In the genomic region with DNA sequence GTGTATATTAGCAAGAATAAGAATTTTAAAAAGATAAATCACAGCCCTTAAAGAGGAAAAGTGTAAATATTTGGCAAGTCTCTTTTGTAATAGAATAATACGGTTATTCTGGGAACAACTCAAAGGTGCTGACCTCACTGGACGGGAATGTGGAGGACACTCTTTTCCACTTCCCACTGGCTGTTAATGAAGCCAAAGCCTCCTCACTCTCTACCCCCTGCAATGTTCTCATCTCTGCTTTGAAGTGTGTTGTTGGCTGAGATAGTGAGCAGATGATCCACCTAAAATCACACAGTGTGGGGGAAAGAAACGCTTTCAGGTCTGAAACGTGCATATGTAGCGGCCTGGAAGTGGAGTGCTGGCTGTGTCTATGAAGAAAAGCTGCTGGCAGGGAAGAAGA, we compare ENCODE assay signal across 13 cellular contexts. TPM values are rescaled to one million over a fixed set of nuclear protein-coding genes. Genes with fewer than 3 reads are reported as not detected.
A peak's percentile ranks its signal among the peaks of the same experiment; 100 is the strongest.
DNase-seq lines count a peak whose midpoint lies in the region; ATAC-seq and TF ChIP-seq lines count a peak whose summit lies in the region.
"Had no signal": no experiment of that assay in that cellular context is flagged by ENCODE, and none has a peak within 500 bp of the region (broad histone marks: within the 10 kb centered on the region; RNA-seq: fewer than 3 reads in every experiment).

No MANE protein-coding gene starts in this region.

- H3K4me3 ChIP-seq in breast epithelium (no peak overlapping the region), mammary epithelial cell (replicated peaks in 1 of 3; ENCODE audit: insufficient read depth in 1 of 3, low read depth in 2 of 3, low read length in 3 of 3) (no peak overlapping the region), kidney epithelial cell (ENCODE audit: low read depth, low read length) (no peak overlapping the region), upper lobe of left lung (no peak overlapping the region), testis (no peak overlapping the region)
- H3K4me3 ChIP-seq: Peyer's patch had no signal

- H4K20me1 ChIP-seq in mammary epithelial cell (ENCODE audit: insufficient read depth, low read length), result no peaks in the 10 kb centered on the region

- dilution Hi-C loops in mammary epithelial cell (cut with HindIII; ENCODE audit: low sequenced_read_pairs), result no loop called here

- H3K36me3 ChIP-seq in breast epithelium (no peaks in the 10 kb centered on the region), mammary epithelial cell (ENCODE audit: insufficient read depth, low read length) (no peaks in the 10 kb centered on the region), kidney epithelial cell (ENCODE audit: control insufficient read depth, insufficient read depth, low read length) (peaks cover 1% of the 10 kb centered on the region), upper lobe of left lung (peaks cover 0 to 38% (median 4%) of the 10 kb centered on the region in 4 donors), testis (ENCODE audit: low read depth, missing control alignments) (no peaks in the 10 kb centered on the region)

- peak overlapping the region in 1 of 2 donors; percentile 43 for H3K27ac ChIP-seq in breast epithelium
- H3K27ac ChIP-seq in mammary epithelial cell (ENCODE audit: insufficient read depth, low read depth, low read length), result peak overlapping the region; percentile 23
- H3K27ac ChIP-seq in upper lobe of left lung, result peak overlapping the region; percentile 9 to 52 (median 43)
- no peak overlapping the region for H3K27ac ChIP-seq in testis
- H3K27ac ChIP-seq: KMS-11, Peyer's patch had no signal

- BruUV-seq in MCF 10A (replicated peaks; lab: Mats Ljungman, UMichigan) (no TSS peak), mammary epithelial cell (replicated peaks; lab: Mats Ljungman, UMichigan) (no TSS peak)

- H3K79me2 ChIP-seq in mammary epithelial cell (ENCODE audit: insufficient read depth, low read length), result no peaks in the 10 kb centered on the region

- ATAC-seq in upper lobe of left lung (ENCODE audit: low FRiP score in 2 of 2), result peak; percentile 38 to 79
- no peak for ATAC-seq in GM19463 (IDR thresholded peaks at IDR 0.05; ENCODE audit: unreplicated experiment)

- DNase-seq in MCF 10A (ENCODE audit: unreplicated experiment) (peak; percentile 65), breast epithelium (ENCODE audit: low spot score in 2 of 2) (no peak), mammary epithelial cell (peak; percentile 6), kidney epithelial cell (ENCODE audit: low read depth) (peak; percentile 29), upper lobe of left lung (peak in 1 of 2 donors; percentile 68), testis (no peak)
- DNase-seq in activated naive CD8-positive, alpha-beta T cell treated with anti-CD3 and anti-CD28 coated beads for 36 hours, result no peak
- DNase-seq: effector CD8-positive, alpha-beta T cell; H7; Peyer's patch had no signal

- no peak overlapping the region for H3K4me3 Mint-ChIP-seq in MCF 10A (ENCODE audit: unreplicated experiment)
- H3K4me3 Mint-ChIP-seq in activated naive CD8-positive, alpha-beta T cell treated with anti-CD3 and anti-CD28 coated beads for 36 hours, result no peak overlapping the region
- H3K4me3 Mint-ChIP-seq: B cell had no signal

- 24% methylated on average over 5 of the region's 5 CpGs for WGBS in mammary epithelial cell (ENCODE audit: low coverage, missing lambda C conversion rate)
- 48 to 61% methylated on average over 5 of the region's 5 CpGs for WGBS in upper lobe of left lung, 2 donors
- 40 to 58% methylated on average over 5 of the region's 5 CpGs for WGBS in testis, 2 donors

- H3K4me2 ChIP-seq in mammary epithelial cell (ENCODE audit: insufficient read depth, low read depth, low read length), result peak overlapping the region; percentile 71
- H3K4me2 ChIP-seq: KMS-11 had no signal

- no peaks in the 10 kb centered on the region for H3K27me3 Mint-ChIP-seq in MCF 10A (ENCODE audit: insufficient read depth, unreplicated experiment)
- no peaks in the 10 kb centered on the region for H3K27me3 Mint-ChIP-seq in activated naive CD8-positive, alpha-beta T cell treated with anti-CD3 and anti-CD28 coated beads for 36 hours
- H3K27me3 Mint-ChIP-seq: B cell had no signal

- no peaks in the 10 kb centered on the region for H3K4me1 ChIP-seq in breast epithelium
- peaks cover 18% of the 10 kb centered on the region for H3K4me1 ChIP-seq in mammary epithelial cell (ENCODE audit: insufficient read depth, low read length)
- peaks cover 0 to 23% (median 20%) of the 10 kb centered on the region in 4 donors for H3K4me1 ChIP-seq in upper lobe of left lung
- peaks cover 8% of the 10 kb centered on the region for H3K4me1 ChIP-seq in testis
- H3K4me1 ChIP-seq: Peyer's patch had no signal

- TF ChIP-seq POLR2A in breast epithelium (IDR thresholded peaks at IDR 0.05) (no peak), upper lobe of left lung (IDR thresholded peaks at IDR 0.05) (no peak), testis (IDR thresholded peaks at IDR 0.05) (no peak)

- H3K27me3 ChIP-seq in breast epithelium (no peaks in the 10 kb centered on the region), mammary epithelial cell (ENCODE audit: insufficient read depth, low read length) (no peaks in the 10 kb centered on the region), kidney epithelial cell (ENCODE audit: control insufficient read depth, insufficient read depth, low read length) (no peaks in the 10 kb centered on the region), upper lobe of left lung (no peaks in the 10 kb centered on the region), testis (no peaks in the 10 kb centered on the region)
- H3K27me3 ChIP-seq: Peyer's patch had no signal

- in situ Hi-C loops in mammary epithelial cell (cut with MboI; ENCODE audit: low sequenced_read_pairs in 2 of 2), result no loop called here

- peaks cover 16% of the 10 kb centered on the region for H3K4me1 Mint-ChIP-seq in MCF 10A (ENCODE audit: insufficient read depth, unreplicated experiment)
- H3K4me1 Mint-ChIP-seq in activated naive CD8-positive, alpha-beta T cell treated with anti-CD3 and anti-CD28 coated beads for 36 hours, result peaks cover under 1% of the 10 kb centered on the region
- H3K4me1 Mint-ChIP-seq: B cell had no signal

- no peak overlapping the region for H3K9ac ChIP-seq in mammary epithelial cell (ENCODE audit: insufficient read depth, low read length)
- H3K9ac ChIP-seq: KMS-11 had no signal

- H3K9me3 ChIP-seq in breast epithelium (no peaks in the 10 kb centered on the region), mammary epithelial cell (replicated peaks; ENCODE audit: insufficient read depth, low read length) (no peaks in the 10 kb centered on the region), upper lobe of left lung (no peaks in the 10 kb centered on the region), testis (no peaks in the 10 kb centered on the region)
- H3K9me3 ChIP-seq: Peyer's patch had no signal

- intact Hi-C loops in MCF 10A (cut with micrococcal nuclease) (no loop called here), breast epithelium (cut with DNase I; ENCODE audit: low total_unique reads) (no loop called here), mammary epithelial cell (cut with micrococcal nuclease) (no loop called here), testis (cut with DNase I; ENCODE audit: low total_unique reads) (no loop called here)

- TF ChIP-seq CTCF in MCF 10A (IDR thresholded peaks at IDR 0.05; ENCODE audit: unreplicated experiment) (no peak), breast epithelium (IDR thresholded peaks at IDR 0.05) (no peak), mammary epithelial cell (conservative IDR thresholded peaks at IDR 0.05 in 1 of 2, IDR thresholded peaks at IDR 0.05 in 1 of 2; ENCODE audit: extremely low read depth in 1 of 2, insufficient read depth in 1 of 2, low read depth in 1 of 2, low read length in 2 of 2) (no peak), kidney epithelial cell (IDR thresholded peaks at IDR 0.05; ENCODE audit: insufficient read depth, low read length, poor library complexity, severe bottlenecking) (no peak), upper lobe of left lung (IDR thresholded peaks at IDR 0.05) (no peak), testis (IDR thresholded peaks at IDR 0.05) (no peak)

- no peak overlapping the region for H3K27ac Mint-ChIP-seq in MCF 10A (ENCODE audit: low read depth, unreplicated experiment)
- no peak overlapping the region for H3K27ac Mint-ChIP-seq in activated naive CD8-positive, alpha-beta T cell treated with anti-CD3 and anti-CD28 coated beads for 36 hours
- H3K27ac Mint-ChIP-seq: B cell had no signal

- POLR2A ChIA-PET in MCF 10A (lab: Yijun Ruan, JAX), result no interaction called here

- CTCF ChIA-PET in MCF 10A (lab: Yijun Ruan, JAX) (interaction anchor here (0.6 to 0.7 kb wide), 3 partner anchors 12 to 47 kb away, joined by 3 to 4 read pairs (median 4); no protein-coding TSS in a partner anchor), mammary epithelial cell (lab: Charles Lee; ENCODE audit: low non-redundant PET) (no interaction called here)

- no peak overlapping the region for H2AFZ ChIP-seq in mammary epithelial cell (ENCODE audit: low read depth, low read length)

- peak in 1 of 4 donors; percentile 88 for TF ChIP-seq EP300 in upper lobe of left lung (IDR thresholded peaks at IDR 0.05)

- peaks cover 6% of the 10 kb centered on the region for H3K36me3 Mint-ChIP-seq in MCF 10A (ENCODE audit: insufficient read depth, unreplicated experiment)
- peaks cover 24% of the 10 kb centered on the region for H3K36me3 Mint-ChIP-seq in activated naive CD8-positive, alpha-beta T cell treated with anti-CD3 and anti-CD28 coated beads for 36 hours

- H3K9me3 Mint-ChIP-seq in MCF 10A (ENCODE audit: unreplicated experiment), result no peaks in the 10 kb centered on the region
- no peaks in the 10 kb centered on the region for H3K9me3 Mint-ChIP-seq in activated naive CD8-positive, alpha-beta T cell treated with anti-CD3 and anti-CD28 coated beads for 36 hours

RNA-seq across cellular contexts. Expression of gene SEL1L3, which starts 49.1 kb away (rescaled TPM):
- 28.1 and 49.4 TPM in 2 replicates for total RNA-seq in MCF 10A (2022)
- total RNA-seq in breast epithelium, result 10 to 100 TPM; 10.7 to 15.5 (median 14.7) TPM
- total RNA-seq in mammary epithelial cell, result 100 to 1,000 TPM in 1 of 2 donors, 10 to 100 TPM in 1; 25.0 to 101 TPM
- polyA plus RNA-seq in mammary epithelial cell, result 12.4 TPM
- 28.7 TPM for polyA minus RNA-seq in mammary epithelial cell
- total RNA-seq in kidney epithelial cell, result 114 and 123 TPM in 2 replicates
- total RNA-seq in upper lobe of left lung, result 100 to 1,000 TPM in 1 of 6 donors, 10 to 100 TPM in 5; 41.7 to 197 (median 64.7) TPM
- 1 to 10 TPM; 5.0 to 6.9 TPM for total RNA-seq in testis
- 15.6 TPM for polyA plus RNA-seq in testis (ENCODE audit: insufficient read depth, low read depth, low replicate concordance)
- 10 to 100 TPM; 25.5 to 27.1 TPM for total RNA-seq in activated naive CD8-positive, alpha-beta T cell treated with anti-CD3 and anti-CD28 coated beads for 36 hours

Comparison
In these comparisons a context has a peak if more than half of its experiments do, and no peak if none do; other contexts are left out.
1. DNase-seq: peak in MCF 10A (single experiment), mammary epithelial cell (single experiment) and kidney epithelial cell (single experiment); none in breast epithelium (0 of 2), testis (single experiment) and activated naive CD8-positive, alpha-beta T cell treated with anti-CD3 and anti-CD28 coated beads for 36 hours (single experiment).
2. H3K27ac ChIP-seq: peak in mammary epithelial cell (single experiment) and upper lobe of left lung (4 of 4); none in testis (0 of 2).